ENCODE assay signal across 8 cellular contexts in the genomic region with DNA sequence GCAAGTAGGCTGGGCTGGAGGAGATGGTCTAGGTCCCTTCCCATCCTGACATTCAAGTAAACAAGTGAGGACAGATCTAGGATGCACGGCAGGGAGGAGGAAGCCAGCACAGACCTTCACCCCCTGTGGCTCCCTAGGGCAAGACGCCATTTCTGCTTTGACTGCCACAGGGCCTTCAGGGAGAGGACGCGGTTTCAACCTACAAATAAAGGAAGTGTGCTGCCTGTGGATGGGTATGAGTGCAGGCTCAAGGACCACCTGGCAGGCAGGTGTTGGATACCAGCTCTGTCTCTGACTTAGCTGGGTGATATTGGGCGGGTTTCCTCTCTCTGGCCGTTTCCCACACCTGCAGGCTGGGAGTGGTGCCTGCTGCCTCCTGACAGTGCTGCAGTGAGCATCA. TPM values are rescaled to one million over a fixed set of nuclear protein-coding genes. Genes with fewer than 3 reads are reported as not detected.
DNase-seq lines count a peak whose midpoint lies in the region; ATAC-seq and TF ChIP-seq lines count a peak whose summit lies in the region.

No MANE protein-coding gene starts in this region.

- H3K27ac Mint-ChIP-seq in Caco-2 (ENCODE audit: unreplicated experiment) (peak overlapping the region; percentile 93), chondrocyte (ENCODE audit: unreplicated experiment) (peak overlapping the region; percentile 98)

- DNase-seq in Caco-2 (no peak), NCI-H2196 treated with DMSO at 0.1 percent for 48 hours (lab: John Stamatoyannopoulos, UW; ENCODE audit: unreplicated experiment) (peak; percentile 22), chondrocyte (ENCODE audit: low spot score) (no peak), osteoblast (ENCODE audit: insufficient read length, low spot score, missing footprints) (no peak), Kasumi-1 (lab: John Stamatoyannopoulos, UW) (no peak), RKO (ENCODE audit: low spot score) (no peak), HuH-7.5 (ENCODE audit: low spot score) (no peak)

- intact Hi-C loops in Caco-2 (cut with micrococcal nuclease; ENCODE audit: unreplicated experiment) = loop anchor here (5.0 kb wide), 1 partner anchor 65 kb away; no protein-coding TSS in a partner anchor

- H3K4me3 Mint-ChIP-seq in Caco-2 (ENCODE audit: unreplicated experiment) (peak overlapping the region; percentile 65), chondrocyte (ENCODE audit: unreplicated experiment) (no peak overlapping the region)

- no peak overlapping the region for H2AFZ ChIP-seq in osteoblast (ENCODE audit: low read length)

- H3K4me3 ChIP-seq in Caco-2 (ENCODE audit: low read depth, low read length) (no peak overlapping the region), osteoblast (ENCODE audit: insufficient read depth, low read length) (no peak overlapping the region)

- H3K27ac ChIP-seq in osteoblast (ENCODE audit: low read depth, low read length) = peak overlapping the region; percentile 96

- H3K27me3 Mint-ChIP-seq in Caco-2 (ENCODE audit: insufficient read depth, unreplicated experiment) (peaks cover 3% of the 10 kb centered on the region), chondrocyte (ENCODE audit: low read depth) (no peaks in the 10 kb centered on the region)

- peaks cover 40% of the 10 kb centered on the region for H3K79me2 ChIP-seq in osteoblast (ENCODE audit: insufficient read depth, low read length)

- CTCF ChIA-PET in Caco-2 (lab: Charles Lee) = interaction anchor here (2.6 kb wide), 1 partner anchor 131 kb away, joined by 11 read pairs; no protein-coding TSS in a partner anchor

- ATAC-seq in GM18873 (IDR thresholded peaks at IDR 0.05; ENCODE audit: low FRiP score, unreplicated experiment) = no peak

- POLR2A ChIA-PET in Caco-2 (lab: Charles Lee) = no interaction called here

- peaks cover 9% of the 10 kb centered on the region for H3K36me3 ChIP-seq in Caco-2 (ENCODE audit: control insufficient read depth, insufficient read depth, low read length)
- peaks cover 11% of the 10 kb centered on the region for H3K36me3 ChIP-seq in osteoblast (ENCODE audit: insufficient read depth, low read length)

- H3K4me2 ChIP-seq in osteoblast (ENCODE audit: insufficient read depth, low read length) = no peak overlapping the region

- no peaks in the 10 kb centered on the region for H3K9me3 Mint-ChIP-seq in Caco-2 (ENCODE audit: unreplicated experiment)
- H3K9me3 Mint-ChIP-seq in chondrocyte (ENCODE audit: low read depth) = peaks cover 3% of the 10 kb centered on the region

- no peaks in the 10 kb centered on the region for H4K20me1 ChIP-seq in osteoblast (ENCODE audit: insufficient read depth, low read length)

- peaks cover 93% of the 10 kb centered on the region for H3K4me1 ChIP-seq in Caco-2
- peaks cover 58% of the 10 kb centered on the region for H3K4me1 ChIP-seq in osteoblast (ENCODE audit: insufficient read depth, low read length)

- H3K27me3 ChIP-seq in Caco-2 (replicated peaks; ENCODE audit: control insufficient read depth, insufficient read depth, low read length) (no peaks in the 10 kb centered on the region), osteoblast (ENCODE audit: insufficient read depth, low read length) (no peaks in the 10 kb centered on the region)

- TF ChIP-seq CTCF in Caco-2 (IDR thresholded peaks at IDR 0.05; ENCODE audit: insufficient read depth in 1 of 2, low read depth in 1 of 2, low read length in 1 of 2, severe bottlenecking in 1 of 2, unreplicated experiment in 1 of 2) (no peak), chondrocyte (IDR thresholded peaks at IDR 0.05) (no peak), osteoblast (IDR thresholded peaks at IDR 0.05; ENCODE audit: extremely low read depth, low read depth, low read length) (no peak)

- peaks cover 62% of the 10 kb centered on the region for H3K4me1 Mint-ChIP-seq in Caco-2 (ENCODE audit: low read depth, unreplicated experiment)
- H3K4me1 Mint-ChIP-seq in chondrocyte (ENCODE audit: low read depth) = peaks cover 99% of the 10 kb centered on the region

- H3K36me3 Mint-ChIP-seq in Caco-2 (ENCODE audit: insufficient read depth, unreplicated experiment) (peaks cover 100% of the 10 kb centered on the region), chondrocyte (ENCODE audit: low read depth) (peaks cover 23% of the 10 kb centered on the region)

- BruUV-seq in Caco-2 (replicated peaks; lab: Mats Ljungman, UMichigan) = no TSS peak

- H3K9me3 ChIP-seq in Caco-2 (no peaks in the 10 kb centered on the region), osteoblast (ENCODE audit: low read depth, low read length) (no peaks in the 10 kb centered on the region)

RNA-seq across cellular contexts. Expression of a gene that starts 16.2 kb away (rescaled TPM):
- 422 and 437 TPM in 2 replicates for total RNA-seq in Caco-2 (2022)
- 141 to 192 TPM (median 190 TPM) in 3 replicates for total RNA-seq in chondrocyte
- 28.3 and 43.4 TPM in 2 replicates for total RNA-seq in osteoblast
